13 cellular contexts compared by ENCODE assay signal in genomic region chr14:104872469-104873341, GRCh38. TPM values are rescaled to one million over a fixed set of nuclear protein-coding genes. Genes with fewer than 3 reads are reported as not detected.
DNase-seq lines count a peak whose midpoint lies in the region; ATAC-seq, FAIRE-seq and TF ChIP-seq lines count a peak whose summit lies in the region.
"Had no signal": no experiment of that assay in that cellular context is flagged by ENCODE, and none has a peak within 500 bp of the region (broad histone marks: within the 10 kb centered on the region; RNA-seq: fewer than 3 reads in every experiment).

No MANE protein-coding gene starts in this region.

- H2AFZ ChIP-seq in H9 (ENCODE audit: low read length) (no peak overlapping the region), H1 (ENCODE audit: low read length) (no peak overlapping the region)

- H3K9ac ChIP-seq in H9 (ENCODE audit: extremely low read depth, insufficient read length, low read length) (no peak overlapping the region), H1 (replicated peaks in 1 of 4; ENCODE audit: extremely low read depth in 1 of 4, low read depth in 3 of 4, low read length in 3 of 4) (no peak overlapping the region)

- no peak overlapping the region for H3K4ac ChIP-seq in H9 (ENCODE audit: low read depth, low read length)
- peak overlapping the region; percentile 78 for H3K4ac ChIP-seq in H1 (replicated peaks; ENCODE audit: insufficient read length, low read depth, low read length)

- H3K27me3 ChIP-seq in H9 (ENCODE audit: insufficient read depth, low read length) (no peaks in the 10 kb centered on the region), H1 (replicated peaks in 1 of 4; ENCODE audit: control insufficient read depth in 3 of 4, extremely low read depth in 1 of 4, insufficient read depth in 3 of 4, low read length in 3 of 4) (no peaks in the 10 kb centered on the region)
- H3K27me3 ChIP-seq: ascending aorta had no signal

- no peaks in the 10 kb centered on the region; a peak in 2 of 5 replicates for H3K9me3 Mint-ChIP-seq in H9
- H3K9me3 Mint-ChIP-seq: CD4-positive, CD25-positive, alpha-beta regulatory T cell had no signal

- H3K9me3 ChIP-seq in H9 (ENCODE audit: control insufficient read depth, low read depth, low read length) (no peaks in the 10 kb centered on the region), H1 (ENCODE audit: insufficient read depth in 2 of 2, low read depth in 1 of 2, low read length in 1 of 2) (no peaks in the 10 kb centered on the region)
- H3K9me3 ChIP-seq: ascending aorta had no signal

- no peak overlapping the region for H2BK12ac ChIP-seq in H9 (ENCODE audit: insufficient read length, low read depth, low read length)
- H2BK12ac ChIP-seq in H1 (ENCODE audit: low read depth, low read length) = peak overlapping the region; percentile 96; the same call in 1 of the 2 replicates

- H3K4me1 Mint-ChIP-seq in H9 = peaks cover 10 to 26% of the 10 kb centered on the region in 2 experiments

- H3K79me2 ChIP-seq in H9 (ENCODE audit: insufficient read depth, low read length) = peaks cover 3% of the 10 kb centered on the region; the same call in 1 of the 2 replicates
- peaks cover 0 to 20% of the 10 kb centered on the region in 2 experiments; a peak in 1 of 4 replicates for H3K79me2 ChIP-seq in H1 (ENCODE audit: control insufficient read depth in 1 of 2, insufficient read depth in 2 of 2, low read length in 2 of 2)

- H4K91ac ChIP-seq in H9 (ENCODE audit: insufficient read length, low read depth, low read length) (no peak overlapping the region), H1 (replicated peaks; ENCODE audit: insufficient read length, low read length) (peak overlapping the region; percentile 97)

- WGBS in H9 (ENCODE audit: extremely low coverage, insufficient read length, low lambda C conversion rate) = no CpG with 5 or more reads among the region's 29 CpGs
- 58% methylated on average over 25 of the region's 29 CpGs; no CpG with 5 or more reads in 1 of the 2 experiments for WGBS in H1 (ENCODE audit: extremely low coverage in 1 of 2, insufficient coverage in 1 of 2, insufficient read length in 1 of 2, insufficient replicate concordance in 2 of 2, low coverage in 1 of 2, low lambda C conversion rate in 2 of 2, missing lambda C conversion rate in 1 of 2), 2 experiments

- H3K27ac ChIP-seq in H9 (ENCODE audit: insufficient read length, low read depth, low read length) (no peak overlapping the region), H1 (ENCODE audit: low read depth, low read length) (peak overlapping the region; percentile 20; the same call in 1 of the 2 replicates)
- H3K27ac ChIP-seq: ascending aorta had no signal

- peak in 1 of 2 experiments; percentile 11; a peak in 1 of 4 replicates for TF ChIP-seq RAD21 in H1 (IDR thresholded peaks at IDR 0.05 in 1 of 2, conservative IDR thresholded peaks at IDR 0.05 in 1 of 2; ENCODE audit: low read depth in 2 of 2, low read length in 2 of 2)

- POLR2A ChIA-PET in H1 (lab: Charles Lee; ENCODE audit: partially characterized antibody) = interaction anchor here (0.5 to 3.6 kb wide), 5 partner anchors 9 to 160 kb away, joined by 3 to 16 read pairs (median 3); partner anchors contain the start of gene CEP170B

- H3K23ac ChIP-seq in H9 (ENCODE audit: insufficient read length, low read depth, low read length) (no peak overlapping the region), H1 (ENCODE audit: insufficient read length) (no peak overlapping the region)

- FAIRE-seq in H1 (lab: Jason Lieb, UNC) = no peak

- H3K4me3 ChIP-seq in H1 (ENCODE audit: extremely low read depth in 1 of 4, insufficient read depth in 2 of 4, low read depth in 3 of 4, low read length in 4 of 4) = peak overlapping the region in 2 of 4 experiments; percentile 19 to 29; a peak in 1 of 8 replicates
- H3K4me3 ChIP-seq: ascending aorta had no signal

- DNase-seq in A172 (ENCODE audit: low spot score) (peak; percentile 40), H9 (peak; percentile 82), H1 (ENCODE audit: low read depth in 1 of 2, low spot score in 2 of 2) (peak in 1 of 2 experiments; percentile 80), left lobe of liver (ENCODE audit: low spot score) (peak; percentile 89), COLO668 (lab: John Stamatoyannopoulos, UW; ENCODE audit: unreplicated experiment) (no peak)
- DNase-seq: activated CD4-positive, alpha-beta T cell treated with anti-CD3 and anti-CD28 coated beads for 4 hours; CD4-positive, CD25-positive, alpha-beta regulatory T cell; NCI-H2107; stimulated activated naive CD4-positive, alpha-beta T cell treated with Interleukin-2 at 50 U/mL for 16 hours had no signal

- peaks cover 0 to 1% (median 0%) of the 10 kb centered on the region in 3 experiments; a peak in 1 of 7 replicates for H3K36me3 Mint-ChIP-seq in H9 (ENCODE audit: insufficient read depth in 1 of 3, low read depth in 3 of 3)
- H3K36me3 Mint-ChIP-seq: CD4-positive, CD25-positive, alpha-beta regulatory T cell had no signal

- H4K5ac ChIP-seq in H9 (ENCODE audit: insufficient read length, low read depth, low read length) (peak overlapping the region; percentile 38), H1 (ENCODE audit: insufficient read length, low read depth, low read length) (no peak overlapping the region)

- H2BK5ac ChIP-seq in H9 (ENCODE audit: insufficient read length, low read length) = no peak overlapping the region
- peak overlapping the region; percentile 54 for H2BK5ac ChIP-seq in H1 (ENCODE audit: low read depth, low read length)

- H3K18ac ChIP-seq in H9 (ENCODE audit: insufficient read length, low read depth, low read length) = no peak overlapping the region
- H3K18ac ChIP-seq in H1 (ENCODE audit: extremely low read depth, low read length) = no peak overlapping the region

- peak overlapping the region in 1 of 2 experiments; percentile 59; a peak in 2 of 5 replicates for H3K4me3 Mint-ChIP-seq in H9
- H3K4me3 Mint-ChIP-seq: CD4-positive, CD25-positive, alpha-beta regulatory T cell had no signal

- H3K4me2 ChIP-seq in H9 (ENCODE audit: insufficient read depth, insufficient read length, low read length) (no peak overlapping the region), H1 (ENCODE audit: insufficient read depth in 1 of 2, low read depth in 2 of 2, low read length in 2 of 2) (peak overlapping the region; percentile 31 to 56; a peak in 3 of 4 replicates)

- H3K23me2 ChIP-seq in H9 (ENCODE audit: insufficient read length, low read depth, low read length, poor library complexity, severe bottlenecking) (peaks cover 4% of the 10 kb centered on the region), H1 (ENCODE audit: low read depth, low read length) (peaks cover 6% of the 10 kb centered on the region; the same call in 1 of the 2 replicates)

- peak; percentile 85 for ATAC-seq in left lobe of liver
- ATAC-seq in GM18519 (IDR thresholded peaks at IDR 0.05; ENCODE audit: low FRiP score, unreplicated experiment) = no peak
- ATAC-seq in HG02610 (IDR thresholded peaks at IDR 0.05; ENCODE audit: unreplicated experiment) = no peak
- ATAC-seq in HG03175 (IDR thresholded peaks at IDR 0.05; ENCODE audit: unreplicated experiment) = no peak

- no peak for TF ChIP-seq POLR2A in H1 (IDR thresholded peaks at IDR 0.05; ENCODE audit: control extremely low read depth in 1 of 2, low read depth in 2 of 2, low read length in 2 of 2)

- no peak overlapping the region for H3K56ac ChIP-seq in H9 (ENCODE audit: insufficient read length, low read depth, low read length)
- H3K56ac ChIP-seq in H1 (replicated peaks; ENCODE audit: insufficient read length, low read depth, low read length) = peak overlapping the region; percentile 77

- H4K8ac ChIP-seq in H9 (replicated peaks; ENCODE audit: insufficient read length, low read depth, low read length) (no peak overlapping the region), H1 (ENCODE audit: extremely low read depth, insufficient read depth, low read length) (peak overlapping the region; percentile 68; the same call in 1 of the 2 replicates)

- H3K79me1 ChIP-seq in H9 (ENCODE audit: insufficient read depth, low read depth, low read length, poor library complexity, severe bottlenecking) (no peaks in the 10 kb centered on the region), H1 (ENCODE audit: low read depth, low read length) (peaks cover 22% of the 10 kb centered on the region)

- no peak overlapping the region for H3T11ph ChIP-seq in H9 (ENCODE audit: low read length)

- H2BK120ac ChIP-seq in H9 (ENCODE audit: low read depth, low read length, poor library complexity, severe bottlenecking) (no peak overlapping the region), H1 (replicated peaks; ENCODE audit: low read depth, low read length) (peak overlapping the region; percentile 64)

- TF ChIP-seq EP300 in H1 (IDR thresholded peaks at IDR 0.05; ENCODE audit: borderline replicate concordance in 1 of 2, low read depth in 2 of 2, low read length in 2 of 2) = no peak

- H2AK5ac ChIP-seq in H9 (ENCODE audit: insufficient read length, low read length) (no peak overlapping the region), H1 (ENCODE audit: low read depth, low read length) (peak overlapping the region; percentile 20)

- CTCF ChIA-PET in H1 (lab: Charles Lee; ENCODE audit: partially characterized antibody) = interaction anchor here (0.8 to 5.7 kb wide), 8 partner anchors 9 to 104 kb away, joined by 3 to 38 read pairs (median 6); no protein-coding TSS in a partner anchor

- H3K27ac Mint-ChIP-seq in H9 = peak overlapping the region in 2 of 3 experiments; percentile 13 to 44; a peak in 2 of 7 replicates

- H3K36me3 ChIP-seq in H1 (ENCODE audit: control insufficient read depth in 2 of 4, insufficient read depth in 4 of 4, low read length in 3 of 4) = no peaks in the 10 kb centered on the region

- H3K14ac ChIP-seq in H9 (ENCODE audit: insufficient read depth, low read length) (no peak overlapping the region; the same call in 1 of the 2 replicates), H1 (ENCODE audit: insufficient read length) (peak overlapping the region; percentile 11)

- H3K4me1 ChIP-seq in H9 (ENCODE audit: insufficient read depth, low read length) (no peaks in the 10 kb centered on the region; the same call in 1 of the 2 replicates), H1 (replicated peaks in 1 of 4; ENCODE audit: control insufficient read depth in 3 of 4, insufficient read depth in 4 of 4, low read length in 3 of 4) (peaks cover 0 to 25% (median 17%) of the 10 kb centered on the region in 4 experiments; a peak in 6 of 7 replicates)
- H3K4me1 ChIP-seq: ascending aorta had no signal

- no peaks in the 10 kb centered on the region for H3K27me3 Mint-ChIP-seq in H9 (ENCODE audit: low read depth)
- H3K27me3 Mint-ChIP-seq: CD4-positive, CD25-positive, alpha-beta regulatory T cell had no signal

- H2BK20ac ChIP-seq in H9 (ENCODE audit: low read depth, low read length, poor library complexity, severe bottlenecking) = no peak overlapping the region
- no peak overlapping the region for H2BK20ac ChIP-seq in H1 (ENCODE audit: low read length)

- H4K20me1 ChIP-seq in H9 (ENCODE audit: control insufficient read depth, insufficient read depth, insufficient read length) (no peaks in the 10 kb centered on the region), H1 (replicated peaks in 1 of 2; ENCODE audit: control insufficient read depth in 1 of 2, insufficient read depth in 2 of 2, low read length in 2 of 2) (peaks cover 21 to 44% of the 10 kb centered on the region in 2 experiments)

- no peak for TF ChIP-seq CTCF in H9 (conservative IDR thresholded peaks at IDR 0.05)
- TF ChIP-seq CTCF in H1 (IDR thresholded peaks at IDR 0.05; ENCODE audit: control extremely low read depth in 1 of 3, insufficient read depth in 1 of 3, low read depth in 1 of 3, low read length in 3 of 3) = no peak

- H2BK15ac ChIP-seq in H9 (ENCODE audit: low read depth, low read length) (no peak overlapping the region), H1 (ENCODE audit: low read length) (peak overlapping the region; percentile 90; the same call in 1 of the 2 replicates)

RNA-seq across cellular contexts. Expression of gene CEP170B, which starts 7.6 kb away (rescaled TPM):
- 9.8 and 11.2 TPM in 2 replicates for total RNA-seq in A172 (2014; rRNA removed; shearing (Covaris generic))
- total RNA-seq in H9 (2021) (28.5 and 28.8 TPM in 2 replicates), left lobe of liver (22.9 TPM)
- 32.3 and 33.8 TPM in 2 replicates for total RNA-seq in H1 (2021; fragmentation: NEBNext Ultra II Directional; extraction: Animal tissue kit (Norgen Biotek cat#: 25700))
- 9.1 and 15.2 TPM in 2 replicates for polyA plus RNA-seq in H1 (2011; rRNA removed)
- 9.4 TPM for polyA plus RNA-seq in H1 (2011; cell fraction: cytosol; rRNA removed)
- 34.9 TPM for polyA plus RNA-seq in H1 (2011; cell fraction: nucleus; rRNA removed)
- polyA plus RNA-seq in H1 (2012, experiment 1 of 2) = 14.3 to 23.9 TPM (median 20.7 TPM) in 4 replicates
- polyA plus RNA-seq in H1 (2012, experiment 2 of 2) = 13.0 TPM
- 17.1 TPM for polyA plus RNA-seq in H1 (2013, experiment 1 of 2)
- 16.2 TPM for polyA plus RNA-seq in H1 (2013, experiment 2 of 2)
- 4.7 and 5.7 TPM in 2 replicates for polyA minus RNA-seq in H1 (2011; rRNA and poly(A)+ RNA removed)
- polyA minus RNA-seq in H1 (2011; cell fraction: cytosol; rRNA and poly(A)+ RNA removed) = 11.5 TPM
- polyA minus RNA-seq in H1 (2011; cell fraction: nucleus; rRNA and poly(A)+ RNA removed) = 11.6 TPM

RNA-seq across cellular contexts. Expression of gene PLD4, which starts 52.0 kb away (rescaled TPM):
- not detected in 2 replicates for total RNA-seq in A172 (2014; rRNA removed; shearing (Covaris generic))
- total RNA-seq in H9 (2021) (not detected in 2 replicates), left lobe of liver (not detected)
- 0.04 TPM in 1 of 2 replicates, not detected in the other for total RNA-seq in H1 (2021; fragmentation: NEBNext Ultra II Directional; extraction: Animal tissue kit (Norgen Biotek cat#: 25700))
- polyA plus RNA-seq in H1 (2011; rRNA removed) = 0.05 and 0.06 TPM in 2 replicates
- 0.04 TPM for polyA plus RNA-seq in H1 (2011; cell fraction: cytosol; rRNA removed)
- polyA plus RNA-seq in H1 (2011; cell fraction: nucleus; rRNA removed) = 0.13 TPM
- 0.13 TPM in 1 of 4 replicates, not detected in the others for polyA plus RNA-seq in H1 (2012, experiment 1 of 2)
- not detected for polyA plus RNA-seq in H1 (2012, experiment 2 of 2)
- 0.04 TPM for polyA plus RNA-seq in H1 (2013, experiment 1 of 2)
- 0.02 TPM for polyA plus RNA-seq in H1 (2013, experiment 2 of 2)
- polyA minus RNA-seq in H1 (2011; rRNA and poly(A)+ RNA removed) = 0.06 and 0.10 TPM in 2 replicates
- not detected for polyA minus RNA-seq in H1 (2011; cell fraction: cytosol; rRNA and poly(A)+ RNA removed)
- 0.20 TPM for polyA minus RNA-seq in H1 (2011; cell fraction: nucleus; rRNA and poly(A)+ RNA removed)
- total RNA-seq: ascending aorta; CD4-positive, CD25-positive, alpha-beta regulatory T cell had no signal
